In the genomic region with DNA sequence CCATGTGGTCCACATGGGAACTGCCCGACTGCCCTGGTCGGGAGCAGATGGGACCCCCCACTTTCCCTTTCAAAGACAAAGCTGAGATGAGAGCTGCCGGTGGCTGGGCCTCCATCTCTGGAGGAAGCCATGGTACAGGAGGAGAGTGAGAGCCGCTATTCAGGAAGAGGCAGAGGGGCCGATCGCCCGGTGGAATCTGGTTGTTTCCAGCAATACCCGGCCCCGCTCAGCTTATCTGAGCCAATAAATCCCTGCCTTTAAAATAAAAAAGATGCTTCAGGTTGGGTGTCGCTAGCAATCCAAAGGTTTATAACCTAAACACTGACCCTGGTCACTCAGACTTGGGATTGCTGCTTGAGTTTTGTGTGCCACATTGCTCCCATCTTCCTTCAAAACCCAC, we compare ENCODE assay signal across 23 cellular contexts. TPM values are rescaled to one million over a fixed set of nuclear protein-coding genes. Genes with fewer than 3 reads are reported as not detected.
"Had no signal": no experiment of that assay in that cellular context is flagged by ENCODE, and none has a peak within 500 bp of the region (broad histone marks: within the 10 kb centered on the region; RNA-seq: fewer than 3 reads in every experiment).

No MANE protein-coding gene starts in this region.

- H3K27me3 ChIP-seq: body of pancreas, left lung, pancreas, right atrium auricular region, testis had no signal

- DNase-seq: activated CD4-positive, alpha-beta T cell treated with anti-CD3 and anti-CD28 coated beads for 4 hours; activated CD4-positive, alpha-beta T cell treated with anti-CD3 and anti-CD28 coated beads, Interleukin-2, amount 50 U/mL, for 4 hours; activated effector memory CD4-positive, alpha-beta T cell treated with Interleukin-2 at 50 U/mL for 16 hours; activated naive CD4-positive, alpha-beta T cell treated with Interleukin-2 at 50 U/mL for 16 hours; aorta; body of pancreas; cerebellar nuclear complex; cortex of kidney; left lung; mesenchymal stem cell; psoas muscle; stimulated activated CD4-positive, alpha-beta T cell treated with anti-CD3 and anti-CD28 coated beads, Interleukin-1b, Interleukin-23, amount 100 ng/mL, for 48 hours; stimulated activated CD4-positive, alpha-beta T cell treated with anti-CD3 and anti-CD28 coated beads, Interleukin-4, amount 100 ng/mL, for 4 hours; stimulated activated CD8-positive, alpha-beta memory T cell treated with anti-CD3 and anti-CD28 coated beads, Interleukin-4, amount 100 ng/mL, for 48 hours; stimulated activated naive CD4-positive, alpha-beta T cell; T-helper 9 cell; testis had no signal

- H3K4me1 ChIP-seq: left lung, lower lobe of right lung, pancreas, psoas muscle, right atrium auricular region, testis had no signal

- H3K36me3 ChIP-seq: left lung, lower lobe of right lung, pancreas, right atrium auricular region had no signal

- H3K9me3 ChIP-seq: body of pancreas, lower lobe of right lung, pancreas, psoas muscle, testis had no signal

- H3K27ac ChIP-seq: body of pancreas, left lung, lower lobe of right lung, pancreas, psoas muscle, right atrium auricular region, testis, VCaP had no signal

- H3K4me3 ChIP-seq: body of pancreas, left lung, lower lobe of right lung, pancreas, psoas muscle, right atrium auricular region, smooth muscle cell, testis had no signal

- ATAC-seq: body of pancreas, psoas muscle had no signal

RNA-seq across cellular contexts. Expression of gene B3GNT7, which starts 15.2 kb away (rescaled TPM):
- total RNA-seq: T-helper 1 cell treated with Interleukin-12 subunit alpha and Interleukin-12 subunit beta and Interleukin-4 antibody, amounts not matched to agents 30 ng/mL and 1 ng/mL, for 36 hours had no signal
